ENCODE assay signal across 15 cellular contexts in genomic region chr16:80718480-80719220, GRCh38.
DNase-seq lines count a peak whose midpoint lies in the region; ATAC-seq and TF ChIP-seq lines count a peak whose summit lies in the region.
"Had no signal": no experiment of that assay in that cellular context is flagged by ENCODE, and none has a peak within 500 bp of the region (broad histone marks: within the 10 kb centered on the region; RNA-seq: fewer than 3 reads in every experiment).

No MANE protein-coding gene starts in this region.

- POLR2A ChIA-PET in T-cell (lab: Charles Lee): no interaction called here

- ATAC-seq in right lobe of liver (peak; percentile 10 to 46 (median 38)), T-cell (replicated peaks in 1 of 4) (no peak), HG03139 (IDR thresholded peaks at IDR 0.05; ENCODE audit: unreplicated experiment) (no peak)
- ATAC-seq: HCT116 had no signal

- no peak overlapping the region for H3K4me3 Mint-ChIP-seq in T-cell
- H3K4me3 Mint-ChIP-seq: neural crest cell had no signal

- H3K4me3 ChIP-seq in right lobe of liver: no peak overlapping the region

- H3K9me3 Mint-ChIP-seq in T-cell: peaks cover 0 to 7% (median 5%) of the 10 kb centered on the region in 3 donors
- H3K9me3 Mint-ChIP-seq: neural crest cell had no signal

- H3K4me1 ChIP-seq in right lobe of liver: peaks cover 0 to 14% (median 5%) of the 10 kb centered on the region in 4 donors

- DNase-seq in DMS153 treated with DMSO at 0.1 percent for 48 hours (lab: John Stamatoyannopoulos, UW; ENCODE audit: unreplicated experiment) (peak; percentile 67), LHCN-M2 (ENCODE audit: low read depth) (peak; percentile 9), cerebellar cortex (ENCODE audit: low spot score) (peak; percentile 80), right lobe of liver (peak in 1 of 3 donors; percentile 38), T-cell (no peak), OCI-M2 (lab: John Stamatoyannopoulos, UW; ENCODE audit: unreplicated experiment) (no peak), posterior vena cava (ENCODE audit: low spot score) (no peak)
- DNase-seq: activated CD8-positive, alpha-beta memory T cell treated with anti-CD3 and anti-CD28 coated beads, Interleukin-2, amount 50 U/mL, for 4 hours; cerebellar nuclear complex; NCI-H2171 treated with DMSO at 0.1 percent for 48 hours; SW 1271 had no signal

- TF ChIP-seq CTCF in right lobe of liver (IDR thresholded peaks at IDR 0.05): no peak

- TF ChIP-seq POLR2A in right lobe of liver (IDR thresholded peaks at IDR 0.05): no peak

- H3K36me3 Mint-ChIP-seq in T-cell: peaks cover 6% of the 10 kb centered on the region

- no peaks in the 10 kb centered on the region for H3K27me3 ChIP-seq in right lobe of liver

- no peaks in the 10 kb centered on the region for H3K36me3 ChIP-seq in right lobe of liver

- intact Hi-C loops in right lobe of liver (cut with DNase I): no loop called here
- intact Hi-C loops in posterior vena cava (cut with DNase I): no loop called here

- no peaks in the 10 kb centered on the region for H3K9me3 ChIP-seq in right lobe of liver

- no peak overlapping the region for H3K27ac Mint-ChIP-seq in T-cell

- H3K27ac ChIP-seq in right lobe of liver: no peak overlapping the region
- H3K27ac ChIP-seq: HL-60 had no signal

- 74% methylated on average over 6 of the region's 10 CpGs for WGBS in right lobe of liver (ENCODE audit: insufficient coverage, low coverage, low lambda C conversion rate, missing lambda C conversion rate)

- peaks cover 19 to 29% (median 21%) of the 10 kb centered on the region in 3 donors for H3K4me1 Mint-ChIP-seq in T-cell
- H3K4me1 Mint-ChIP-seq: neural crest cell had no signal

- CTCF ChIA-PET in T-cell (lab: Charles Lee): no interaction called here

- no peaks in the 10 kb centered on the region for H3K27me3 Mint-ChIP-seq in T-cell

Comparison
In these comparisons a context has a peak if more than half of its experiments do, and no peak if none do; other contexts are left out.
1. DNase-seq: peak in DMS153 treated with DMSO at 0.1 percent for 48 hours (single experiment), LHCN-M2 (single experiment) and cerebellar cortex (single experiment); none in T-cell (0 of 34), OCI-M2 (single experiment) and posterior vena cava (single experiment).
2. ATAC-seq: peak in right lobe of liver (4 of 4); none in T-cell (0 of 4) and HG03139 (single experiment).